In the genomic region with DNA sequence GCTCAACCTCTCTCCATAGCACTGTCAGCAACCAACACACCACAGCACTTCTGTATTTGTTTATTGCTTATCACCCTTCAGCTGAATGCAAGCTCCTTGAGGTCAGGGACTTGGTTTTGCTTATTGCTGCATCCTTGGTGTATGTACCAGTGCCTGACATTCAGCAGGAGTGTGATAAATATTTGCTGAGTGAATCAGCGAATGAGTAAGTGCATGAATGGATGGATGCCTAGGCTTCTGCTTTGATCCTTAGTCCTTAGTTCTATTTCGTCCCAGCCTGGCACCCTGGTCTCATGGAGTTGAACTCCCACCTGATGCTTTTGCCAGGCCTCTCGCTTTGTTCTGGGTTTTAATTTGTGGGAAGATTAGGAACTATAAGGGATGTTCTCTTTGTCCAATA, we compare ENCODE assay signal across 18 cellular contexts.
DNase-seq lines count a peak whose midpoint lies in the region; ATAC-seq, FAIRE-seq and TF ChIP-seq lines count a peak whose summit lies in the region.
"Had no signal": no experiment of that assay in that cellular context is flagged by ENCODE, and none has a peak within 500 bp of the region (broad histone marks: within the 10 kb centered on the region; RNA-seq: fewer than 3 reads in every experiment).

No MANE protein-coding gene starts in this region.

- BruUV-seq in HCT116 (replicated peaks; lab: Mats Ljungman, UMichigan), result no TSS peak

- no peaks in the 10 kb centered on the region for H4K20me1 ChIP-seq in HCT116 (ENCODE audit: insufficient read depth)

- no peak for FAIRE-seq in small intestine (lab: Jason Lieb, UNC)
- FAIRE-seq: GM12891 had no signal

- TF ChIP-seq CTCF in HCT116 (IDR thresholded peaks at IDR 0.05 in 2 of 3, conservative IDR thresholded peaks at IDR 0.05 in 1 of 3; ENCODE audit: borderline replicate concordance in 1 of 3, insufficient read depth in 1 of 3, low read depth in 2 of 3, low read length in 2 of 3) (no peak), RWPE2 (IDR thresholded peaks at IDR 0.05; ENCODE audit: poor library complexity, severe bottlenecking) (no peak), fibroblast of mammary gland (conservative IDR thresholded peaks at IDR 0.05; ENCODE audit: control insufficient read depth, insufficient read depth, low read depth, low read length) (no peak), WERI-Rb-1 (IDR thresholded peaks at IDR 0.05; ENCODE audit: low read depth, low read length) (no peak)

- 0 out of 2 replicates have a peak overlapping the region, but pooled peaks have one; percentile 7 for H3K4me2 ChIP-seq in HCT116 (ENCODE audit: low read length)

- ATAC-seq in HCT116 (peak; percentile 57), RWPE2 (ENCODE audit: low read depth) (0 out of 3 replicates have a peak, but pooled peaks have one; percentile 33), HG03378 (IDR thresholded peaks at IDR 0.05; ENCODE audit: unreplicated experiment) (no peak), left cardiac atrium (no peak)
- ATAC-seq: Panc1 had no signal

- no peak overlapping the region for H2AFZ ChIP-seq in HCT116 (ENCODE audit: low read depth, low read length, poor library complexity, severe bottlenecking)

- H3K9me3 ChIP-seq in HCT116 (ENCODE audit: control insufficient read depth in 1 of 2, insufficient read depth in 1 of 2, low read depth in 1 of 2, low read length in 2 of 2) (no peaks in the 10 kb centered on the region), RWPE2 (ENCODE audit: severe bottlenecking) (no peaks in the 10 kb centered on the region), WERI-Rb-1 (ENCODE audit: severe bottlenecking) (no peaks in the 10 kb centered on the region), small intestine (ENCODE audit: control insufficient read depth, low read depth) (no peaks in the 10 kb centered on the region)

- POLR2A ChIA-PET in HCT116 (lab: Charles Lee), result no interaction called here

- DNase-seq in HCT116 (ENCODE audit: low read depth, low spot score), result no peak
- no peak for DNase-seq in RWPE2 (ENCODE audit: low spot score)
- DNase-seq in fibroblast of mammary gland (ENCODE audit: low read depth), result peak; percentile 27
- DNase-seq in WERI-Rb-1, result no peak
- no peak for DNase-seq in small intestine
- no peak for DNase-seq in left cardiac atrium
- DNase-seq: C1 segment of cervical spinal cord, DMS153, HFFc6, Karpas-422, NCI-H1417, NCI-H1930, NCI-H510A, NCI-H82, SIG-M5 had no signal

- H3K36me3 ChIP-seq in HCT116 (ENCODE audit: control insufficient read depth in 1 of 2, insufficient read depth in 2 of 2, low read length in 2 of 2) (no peaks in the 10 kb centered on the region), RWPE2 (ENCODE audit: low read depth) (no peaks in the 10 kb centered on the region), WERI-Rb-1 (no peaks in the 10 kb centered on the region), small intestine (ENCODE audit: control insufficient read depth in 2 of 2, insufficient read depth in 2 of 2, low read length in 2 of 2) (no peaks in the 10 kb centered on the region)

- no peak for TF ChIP-seq RAD21 in HCT116 (IDR thresholded peaks at IDR 0.05; ENCODE audit: low read depth)

- no peak for TF ChIP-seq POLR2A in HCT116 (IDR thresholded peaks at IDR 0.05; ENCODE audit: borderline replicate concordance, extremely low read depth, insufficient read depth, insufficient read length)

- H3K27ac ChIP-seq in HCT116 (ENCODE audit: low read depth, low read length) (no peak overlapping the region), RWPE2 (ENCODE audit: poor library complexity, severe bottlenecking) (no peak overlapping the region), WERI-Rb-1 (no peak overlapping the region), small intestine (ENCODE audit: low read depth in 1 of 2, low read length in 1 of 2) (no peak overlapping the region)

- RAD21 ChIA-PET in HCT116 (lab: Charles Lee; ENCODE audit: low non-redundant PET in 1 of 2, low total read pairs in 2 of 2, uncharacterized antibody in 2 of 2, unreplicated experiment in 2 of 2), result no interaction called here

- H3K9me2 ChIP-seq in HCT116 (ENCODE audit: insufficient read depth), result no peaks in the 10 kb centered on the region

- H3K27me3 ChIP-seq in HCT116 (ENCODE audit: insufficient read depth, low read length), result no peaks in the 10 kb centered on the region
- peaks cover 19% of the 10 kb centered on the region for H3K27me3 ChIP-seq in RWPE2 (ENCODE audit: insufficient read depth, poor library complexity, severe bottlenecking)
- peaks cover 82% of the 10 kb centered on the region for H3K27me3 ChIP-seq in WERI-Rb-1 (ENCODE audit: insufficient read depth, low read depth, severe bottlenecking)
- no peaks in the 10 kb centered on the region for H3K27me3 ChIP-seq in small intestine (ENCODE audit: control insufficient read depth in 2 of 2, insufficient read depth in 2 of 2, low read length in 2 of 2)

- H3K4me3 ChIP-seq in HCT116 (replicated peaks in 1 of 2; ENCODE audit: low read depth in 1 of 2, low read length in 2 of 2) (no peak overlapping the region), RWPE2 (ENCODE audit: severe bottlenecking) (no peak overlapping the region), fibroblast of mammary gland (ENCODE audit: control insufficient read depth, low read depth, low read length) (no peak overlapping the region), WERI-Rb-1 (ENCODE audit: low read depth, low read length) (no peak overlapping the region), small intestine (ENCODE audit: low read depth in 1 of 2, low read length in 2 of 2) (no peak overlapping the region)

- no peak overlapping the region for H3K9ac ChIP-seq in HCT116 (ENCODE audit: low read length)

- H3K79me2 ChIP-seq in HCT116 (ENCODE audit: insufficient read depth, low read length), result no peaks in the 10 kb centered on the region

- H3K4me1 ChIP-seq in HCT116 (ENCODE audit: control insufficient read depth in 1 of 2, insufficient read depth in 2 of 2, low read length in 2 of 2) (peaks cover 0 to 7% of the 10 kb centered on the region in 2 experiments; a peak in 2 of 4 replicates), RWPE2 (ENCODE audit: insufficient read depth, poor library complexity, severe bottlenecking) (no peaks in the 10 kb centered on the region), small intestine (ENCODE audit: control insufficient read depth in 2 of 2, insufficient read depth in 1 of 2, low read depth in 1 of 2, low read length in 1 of 2) (no peaks in the 10 kb centered on the region)

- intact Hi-C loops in HCT116 (cut with micrococcal nuclease) (no loop called here), left cardiac atrium (cut with DNase I) (no loop called here)

- CTCF ChIA-PET in HCT116 (lab: Charles Lee), result no interaction called here

- WGBS in small intestine, 3 donors, result 82 to 93% (median 88%) methylated on average over 3 of the region's 3 CpGs

TF ChIP-seq in HCT116, 20 proteins besides CTCF, POLR2A, EP300 and RAD21:
- TF ChIP-seq SIN3A (IDR thresholded peaks at IDR 0.05; ENCODE audit: low read depth) (no peak), CBX3 (IDR thresholded peaks at IDR 0.05; ENCODE audit: low read depth) (0 out of 2 replicates have a peak, but pooled peaks have one; percentile 40), EZH2phosphoT487 (IDR thresholded peaks at IDR 0.05; ENCODE audit: borderline replicate concordance) (no peak), YY1 (IDR thresholded peaks at IDR 0.05; ENCODE audit: extremely low read depth, insufficient replicate concordance, low read depth, low read length) (no peak), JUND (IDR thresholded peaks at IDR 0.05) (peak; percentile 57; the same call in 1 of the 2 replicates), ZNF274 (IDR thresholded peaks at IDR 0.05; ENCODE audit: low read depth, low read length) (no peak), TCF7L2 (IDR thresholded peaks at IDR 0.05; ENCODE audit: borderline replicate concordance, extremely low read depth, insufficient read depth, insufficient read length) (peak; percentile 26), FOSL1 (IDR thresholded peaks at IDR 0.05; ENCODE audit: low read depth) (peak; percentile 64)

Comparison
In these comparisons a context has a peak if more than half of its experiments do, and no peak if none do; other contexts are left out.
1. ATAC-seq: peak in HCT116 (single experiment) and RWPE2 (single experiment); none in HG03378 (single experiment) and left cardiac atrium (0 of 2).